In genomic region chr17:32136856-32137255, GRCh38 we compare ENCODE assay signal across 18 cellular contexts. TPM values are rescaled to one million over a fixed set of nuclear protein-coding genes. Genes with fewer than 3 reads are reported as not detected.
DNase-seq lines count a peak whose midpoint lies in the region; ATAC-seq and TF ChIP-seq lines count a peak whose summit lies in the region.
"Had no signal": no experiment of that assay in that cellular context is flagged by ENCODE, and none has a peak within 500 bp of the region (broad histone marks: within the 10 kb centered on the region; RNA-seq: fewer than 3 reads in every experiment).

No MANE protein-coding gene starts in this region.

- no peaks in the 10 kb centered on the region for H3K4me1 ChIP-seq in parathyroid adenoma
- H3K4me1 ChIP-seq in MM.1S (ENCODE audit: low read length), result no peaks in the 10 kb centered on the region

- no peak overlapping the region for H3K27ac Mint-ChIP-seq in activated T-cell treated with anti-CD3 and anti-CD28 coated beads, Interleukin-2, amount 50 U/mL, for 72 hours
- no peak overlapping the region for H3K27ac Mint-ChIP-seq in activated CD8-positive, alpha-beta T cell treated with anti-CD3 and anti-CD28 coated beads, Interleukin-2, amount 10 ng/mL, durations not matched to agents 7 days and 5 days
- H3K27ac Mint-ChIP-seq: WTC11 had no signal

- H3F3A ChIP-seq in MM.1S (ENCODE audit: insufficient read depth, low read length), result peaks cover 8% of the 10 kb centered on the region

- no peaks in the 10 kb centered on the region for H3K79me2 ChIP-seq in parathyroid adenoma
- H3K79me2 ChIP-seq in MM.1S (ENCODE audit: low read length), result no peaks in the 10 kb centered on the region

- H3K27ac ChIP-seq in parathyroid adenoma (no peak overlapping the region), MM.1S (ENCODE audit: low read length) (no peak overlapping the region)
- H3K27ac ChIP-seq: ovary, thoracic aorta had no signal

- no peaks in the 10 kb centered on the region for H3K9me2 ChIP-seq in MM.1S (replicated peaks; ENCODE audit: insufficient read depth, low read length)

- H3K36me3 ChIP-seq in parathyroid adenoma (ENCODE audit: control insufficient read depth, insufficient read depth, low read length) (no peaks in the 10 kb centered on the region), MM.1S (replicated peaks; ENCODE audit: insufficient read depth, low read length) (no peaks in the 10 kb centered on the region)
- H3K36me3 ChIP-seq: ovary, thoracic aorta had no signal

- DNase-seq in activated T-cell treated with anti-CD3 and anti-CD28 coated beads, Interleukin-2, amount 50 U/mL, for 72 hours, result peak; percentile 12 to 17
- no peak for DNase-seq in activated T-cell treated with anti-CD3 and anti-CD28 coated beads for 4 hours
- DNase-seq in Jurkat, Clone E6-1 (ENCODE audit: low read depth, low spot score), result peak; percentile 60
- peak; percentile 44 for DNase-seq in activated CD8-positive, alpha-beta T cell treated with anti-CD3 and anti-CD28 coated beads, Interleukin-2, amount 10 ng/mL, durations not matched to agents 7 days and 5 days
- DNase-seq in MM.1S, result no peak
- DNase-seq in stimulated activated CD4-positive, alpha-beta T cell treated with anti-CD3 and anti-CD28 coated beads, Interleukin-4, amount 100 ng/mL, for 24 hours, result no peak
- DNase-seq: Calu3; central memory CD4-positive, alpha-beta T cell; glutamatergic neuron; KG1; NCI-H1105; NCI-H774; ovary; T-helper 1 cell had no signal

- H3K9me3 ChIP-seq in parathyroid adenoma (ENCODE audit: control insufficient read depth, low read length) (no peaks in the 10 kb centered on the region), MM.1S (replicated peaks; ENCODE audit: insufficient read depth, low read length) (no peaks in the 10 kb centered on the region)
- H3K9me3 ChIP-seq: ovary, thoracic aorta had no signal

- H3K4me2 ChIP-seq in parathyroid adenoma (ENCODE audit: low read length) (no peak overlapping the region), MM.1S (ENCODE audit: low read depth, low read length) (no peak overlapping the region)

- H4K20me1 ChIP-seq in MM.1S (ENCODE audit: insufficient read depth, low read length), result no peaks in the 10 kb centered on the region

- peak; percentile 77 to 78 for ATAC-seq in activated T-cell treated with anti-CD3 and anti-CD28 coated beads, Interleukin-2, amount 50 U/mL, for 72 hours (replicated peaks in 1 of 2)
- peak; percentile 63 for ATAC-seq in activated CD8-positive, alpha-beta T cell treated with anti-CD3 and anti-CD28 coated beads, Interleukin-2, amount 10 ng/mL, durations not matched to agents 7 days and 5 days
- ATAC-seq in GM21390 (IDR thresholded peaks at IDR 0.05; ENCODE audit: unreplicated experiment), result no peak
- ATAC-seq: WTC11 had no signal

- POLR2A ChIA-PET in activated CD8-positive, alpha-beta T cell treated with anti-CD3 and anti-CD28 coated beads, Interleukin-2, amount 10 ng/mL, durations not matched to agents 7 days and 5 days (lab: Charles Lee), result interaction anchor here (0.6 to 1.6 kb wide), 4 partner anchors 9 to 130 kb away, joined by 3 to 5 read pairs (median 4); partner anchors contain the start of gene LRRC37B

- peaks cover 25% of the 10 kb centered on the region for H3K4me1 Mint-ChIP-seq in activated T-cell treated with anti-CD3 and anti-CD28 coated beads, Interleukin-2, amount 50 U/mL, for 72 hours (ENCODE audit: low read depth)
- peaks cover 27% of the 10 kb centered on the region for H3K4me1 Mint-ChIP-seq in activated CD8-positive, alpha-beta T cell treated with anti-CD3 and anti-CD28 coated beads, Interleukin-2, amount 10 ng/mL, durations not matched to agents 7 days and 5 days (ENCODE audit: low read depth)

- CTCF ChIA-PET in activated CD8-positive, alpha-beta T cell treated with anti-CD3 and anti-CD28 coated beads, Interleukin-2, amount 10 ng/mL, durations not matched to agents 7 days and 5 days (lab: Charles Lee), result interaction anchor here (0.7 to 8.8 kb wide), 10 partner anchors 8 to 308 kb away, joined by 3 to 110 read pairs (median 4); partner anchors contain the start of genes LRRC37B and PSMD11

- H2AFZ ChIP-seq in parathyroid adenoma, result peak overlapping the region; percentile 31
- H2AFZ ChIP-seq in MM.1S (ENCODE audit: low read length), result no peak overlapping the region

- H3K27me3 ChIP-seq in parathyroid adenoma (ENCODE audit: control insufficient read depth, insufficient read depth, low read length) (no peaks in the 10 kb centered on the region), MM.1S (replicated peaks; ENCODE audit: insufficient read depth, low read length) (no peaks in the 10 kb centered on the region)
- H3K27me3 ChIP-seq: ovary had no signal

- H3K9me3 Mint-ChIP-seq in activated T-cell treated with anti-CD3 and anti-CD28 coated beads, Interleukin-2, amount 50 U/mL, for 72 hours, result no peaks in the 10 kb centered on the region
- no peaks in the 10 kb centered on the region for H3K9me3 Mint-ChIP-seq in activated CD8-positive, alpha-beta T cell treated with anti-CD3 and anti-CD28 coated beads, Interleukin-2, amount 10 ng/mL, durations not matched to agents 7 days and 5 days (ENCODE audit: insufficient read depth)

- H3K9ac ChIP-seq in parathyroid adenoma (no peak overlapping the region), MM.1S (ENCODE audit: low read length) (no peak overlapping the region)

- H3K36me3 Mint-ChIP-seq in activated T-cell treated with anti-CD3 and anti-CD28 coated beads, Interleukin-2, amount 50 U/mL, for 72 hours (ENCODE audit: insufficient read depth in 2 of 2), result no peaks in the 10 kb centered on the region
- H3K36me3 Mint-ChIP-seq in activated CD8-positive, alpha-beta T cell treated with anti-CD3 and anti-CD28 coated beads, Interleukin-2, amount 10 ng/mL, durations not matched to agents 7 days and 5 days (ENCODE audit: low read depth), result no peaks in the 10 kb centered on the region

- no peak for TF ChIP-seq CTCF in parathyroid adenoma (IDR thresholded peaks at IDR 0.05)
- TF ChIP-seq CTCF in MM.1S (IDR thresholded peaks at IDR 0.05; ENCODE audit: low read length), result no peak

- no peak overlapping the region for H3K4me3 ChIP-seq in Jurkat, Clone E6-1 (ENCODE audit: low read length)
- H3K4me3 ChIP-seq in parathyroid adenoma (ENCODE audit: low read depth, low read length), result no peak overlapping the region
- H3K4me3 ChIP-seq in MM.1S (ENCODE audit: low read length), result no peak overlapping the region
- H3K4me3 ChIP-seq: ovary, thoracic aorta had no signal

- H3K4me3 Mint-ChIP-seq in activated T-cell treated with anti-CD3 and anti-CD28 coated beads, Interleukin-2, amount 50 U/mL, for 72 hours, result no peak overlapping the region
- H3K4me3 Mint-ChIP-seq in activated CD8-positive, alpha-beta T cell treated with anti-CD3 and anti-CD28 coated beads, Interleukin-2, amount 10 ng/mL, durations not matched to agents 7 days and 5 days, result no peak overlapping the region
- H3K4me3 Mint-ChIP-seq: WTC11 had no signal

- H3K27me3 Mint-ChIP-seq in activated T-cell treated with anti-CD3 and anti-CD28 coated beads, Interleukin-2, amount 50 U/mL, for 72 hours (ENCODE audit: low read depth), result no peaks in the 10 kb centered on the region
- no peaks in the 10 kb centered on the region for H3K27me3 Mint-ChIP-seq in activated CD8-positive, alpha-beta T cell treated with anti-CD3 and anti-CD28 coated beads, Interleukin-2, amount 10 ng/mL, durations not matched to agents 7 days and 5 days (ENCODE audit: low read depth)

RNA-seq across cellular contexts. Expression of gene RHOT1, which starts 5.4 kb away (rescaled TPM):
- 10 to 100 TPM; 24.2 to 29.9 TPM for total RNA-seq in activated T-cell treated with anti-CD3 and anti-CD28 coated beads, Interleukin-2, amount 50 U/mL, for 72 hours
- polyA plus RNA-seq in Jurkat, Clone E6-1 (2012; ENCODE audit: insufficient read depth, insufficient read length), result 44.7 TPM
- 10 to 100 TPM; 29.9 to 31.4 TPM for total RNA-seq in activated CD8-positive, alpha-beta T cell treated with anti-CD3 and anti-CD28 coated beads, Interleukin-2, amount 10 ng/mL, durations not matched to agents 7 days and 5 days

Comparison
In these comparisons a context has a peak if more than half of its experiments do, and no peak if none do; other contexts are left out.
1. DNase-seq: peak in activated T-cell treated with anti-CD3 and anti-CD28 coated beads, Interleukin-2, amount 50 U/mL, for 72 hours (2 of 2), Jurkat, Clone E6-1 (single experiment) and activated CD8-positive, alpha-beta T cell treated with anti-CD3 and anti-CD28 coated beads, Interleukin-2, amount 10 ng/mL, durations not matched to agents 7 days and 5 days (single experiment); none in activated T-cell treated with anti-CD3 and anti-CD28 coated beads for 4 hours (single experiment), MM.1S (single experiment) and stimulated activated CD4-positive, alpha-beta T cell treated with anti-CD3 and anti-CD28 coated beads, Interleukin-4, amount 100 ng/mL, for 24 hours (single experiment).